Comparison of ENCODE assay signal across 8 cellular contexts in the genomic region with DNA sequence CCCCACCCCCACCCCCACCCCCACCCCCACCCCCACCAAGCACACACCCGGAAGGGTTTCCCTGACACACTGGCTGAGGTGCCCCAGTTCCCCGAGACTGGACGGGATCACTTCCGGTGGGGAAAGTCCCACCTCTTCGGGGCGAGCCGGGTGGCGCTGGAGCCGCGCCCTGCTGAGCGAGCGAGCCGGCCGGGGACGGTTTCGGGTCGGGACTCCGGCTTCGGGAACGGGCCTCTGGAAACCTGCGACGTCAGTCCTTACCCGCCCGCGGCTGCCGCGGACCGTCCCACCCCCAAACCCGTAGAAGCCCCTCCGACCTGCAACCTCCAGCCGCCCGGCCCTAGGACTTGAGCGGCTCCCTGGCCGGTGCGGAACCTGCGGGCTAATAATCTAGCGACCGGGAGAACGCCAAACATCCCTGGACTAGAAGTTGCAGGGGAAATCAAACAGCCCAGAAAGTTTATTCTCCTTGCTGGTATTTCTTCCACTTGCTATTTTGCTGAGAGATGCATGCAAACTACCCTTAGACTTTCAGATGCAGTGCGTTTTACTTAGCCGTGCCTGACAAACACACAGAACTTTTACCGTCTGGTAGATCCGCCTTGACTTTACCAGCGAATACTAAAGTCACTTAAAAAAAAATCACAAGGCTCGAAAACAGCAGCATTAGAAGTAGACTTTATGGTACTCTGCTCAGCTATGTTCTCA. TPM values are rescaled to one million over a fixed set of nuclear protein-coding genes. Genes with fewer than 3 reads are reported as not detected.
A peak's percentile ranks its signal among the peaks of the same experiment; 100 is the strongest.
DNase-seq lines count a peak whose midpoint lies in the region; ATAC-seq and TF ChIP-seq lines count a peak whose summit lies in the region.

No MANE protein-coding gene starts in this region.

- H3K4me2 ChIP-seq in H9 (ENCODE audit: insufficient read depth, insufficient read length, low read length): peak overlapping the region; percentile 90

- ATAC-seq in gastroesophageal sphincter: peak; percentile 89

- no peak overlapping the region for H3K4ac ChIP-seq in H9 (ENCODE audit: low read depth, low read length)

- peak overlapping the region; percentile 83; the same call in 1 of the 2 replicates for H3K14ac ChIP-seq in H9 (ENCODE audit: insufficient read depth, low read length)

- peaks cover 2% of the 10 kb centered on the region; the same call in 1 of the 2 replicates for H3K36me3 ChIP-seq in ES-I3 (ENCODE audit: insufficient read depth, low read length)
- peaks cover 0 to 8% of the 10 kb centered on the region in 2 donors for H3K36me3 ChIP-seq in gastroesophageal sphincter

- no peaks in the 10 kb centered on the region for H3K27me3 Mint-ChIP-seq in H9 (ENCODE audit: low read depth)

- H2BK12ac ChIP-seq in H9 (ENCODE audit: insufficient read length, low read depth, low read length): no peak overlapping the region

- no CpG with 5 or more reads among the region's 45 CpGs for WGBS in H9 (ENCODE audit: extremely low coverage, insufficient read length, low lambda C conversion rate)
- WGBS in gastroesophageal sphincter (ENCODE audit: low coverage in 1 of 2), 2 donors: 4 to 30% methylated on average over 2 to 5 of the region's 45 CpGs

- peak overlapping the region; percentile 90 to 93 (median 92); a peak in 6 of 7 replicates for H3K27ac Mint-ChIP-seq in H9

- peak; percentile 48 to 56 for TF ChIP-seq POLR2A in gastroesophageal sphincter (IDR thresholded peaks at IDR 0.05)

- H3K27me3 ChIP-seq in H9 (ENCODE audit: insufficient read depth, low read length) (no peaks in the 10 kb centered on the region), gastroesophageal sphincter (no peaks in the 10 kb centered on the region)

- H3K56ac ChIP-seq in H9 (ENCODE audit: insufficient read length, low read depth, low read length): no peak overlapping the region

- 0 out of 2 replicates have a peak, but pooled peaks cover 7% of the 10 kb centered on the region for H3K4me1 ChIP-seq in ES-I3 (ENCODE audit: insufficient read depth, low read length)
- no peaks in the 10 kb centered on the region for H3K4me1 ChIP-seq in H9 (ENCODE audit: insufficient read depth, low read length)
- H3K4me1 ChIP-seq in gastroesophageal sphincter: peaks cover 0 to 41% (median 0%) of the 10 kb centered on the region in 3 donors

- H2BK5ac ChIP-seq in H9 (ENCODE audit: insufficient read length, low read length): no peak overlapping the region

- H3K79me2 ChIP-seq in H9 (ENCODE audit: insufficient read depth, low read length): peaks cover 4% of the 10 kb centered on the region; the same call in 1 of the 2 replicates

- no peaks in the 10 kb centered on the region for H3K9me3 ChIP-seq in ES-I3 (ENCODE audit: control insufficient read depth, insufficient read depth, low read length)
- H3K9me3 ChIP-seq in H9 (ENCODE audit: control insufficient read depth, low read depth, low read length): no peaks in the 10 kb centered on the region
- no peaks in the 10 kb centered on the region for H3K9me3 ChIP-seq in gastroesophageal sphincter

- no peak overlapping the region for H3K23ac ChIP-seq in H9 (ENCODE audit: insufficient read length, low read depth, low read length)

- no peak overlapping the region for H2AK5ac ChIP-seq in H9 (ENCODE audit: insufficient read length, low read length)

- peaks cover 7% of the 10 kb centered on the region for H3K23me2 ChIP-seq in H9 (ENCODE audit: insufficient read length, low read depth, low read length, poor library complexity, severe bottlenecking)

- H2BK15ac ChIP-seq in H9 (ENCODE audit: low read depth, low read length): no peak overlapping the region

- peaks cover 24 to 33% of the 10 kb centered on the region in 2 experiments for H3K4me1 Mint-ChIP-seq in H9

- H3K27ac ChIP-seq in H9 (ENCODE audit: insufficient read length, low read depth, low read length) (no peak overlapping the region), gastroesophageal sphincter (peak overlapping the region; percentile 95 to 98 (median 96))

- H2BK20ac ChIP-seq in H9 (ENCODE audit: low read depth, low read length, poor library complexity, severe bottlenecking): no peak overlapping the region

- no peaks in the 10 kb centered on the region for H4K20me1 ChIP-seq in H9 (ENCODE audit: control insufficient read depth, insufficient read depth, insufficient read length)

- H4K8ac ChIP-seq in H9 (replicated peaks; ENCODE audit: insufficient read length, low read depth, low read length): no peak overlapping the region

- H2AFZ ChIP-seq in H9 (ENCODE audit: low read length): no peak overlapping the region

- no peak overlapping the region for H4K91ac ChIP-seq in H9 (ENCODE audit: insufficient read length, low read depth, low read length)

- H4K5ac ChIP-seq in H9 (ENCODE audit: insufficient read length, low read depth, low read length): no peak overlapping the region

- peaks cover 7 to 16% (median 16%) of the 10 kb centered on the region in 3 experiments; a peak in 6 of 7 replicates for H3K36me3 Mint-ChIP-seq in H9 (ENCODE audit: insufficient read depth in 1 of 3, low read depth in 3 of 3)

- peak overlapping the region; percentile 88 for H3K18ac ChIP-seq in H9 (ENCODE audit: insufficient read length, low read depth, low read length)

- H3K4me3 ChIP-seq in gastroesophageal sphincter: peak overlapping the region; percentile 77 to 81

- H3K9me3 Mint-ChIP-seq in H9: no peaks in the 10 kb centered on the region

- H3K9ac ChIP-seq in ES-I3 (ENCODE audit: low read depth, low read length): peak overlapping the region; percentile 84
- H3K9ac ChIP-seq in H9 (ENCODE audit: extremely low read depth, insufficient read length, low read length): peak overlapping the region; percentile 91

- H3K79me1 ChIP-seq in H9 (ENCODE audit: insufficient read depth, low read depth, low read length, poor library complexity, severe bottlenecking): no peaks in the 10 kb centered on the region

- TF ChIP-seq EP300 in gastroesophageal sphincter (IDR thresholded peaks at IDR 0.05): no peak

- peak overlapping the region; percentile 93 to 95 for H3K4me3 Mint-ChIP-seq in H9

- H3T11ph ChIP-seq in H9 (ENCODE audit: low read length): no peak overlapping the region

- DNase-seq in H9 (peak; percentile 81), M059J (ENCODE audit: low read depth) (peak; percentile 91), SIG-M5 (lab: John Stamatoyannopoulos, UW) (peak; percentile 5), activated gamma-delta T cell treated with Interleukin-2 at 50 U/mL for 16 hours (peak; percentile 73), non-pigmented ciliary epithelial cell (ENCODE audit: low read depth) (peak; percentile 35), superior temporal gyrus (ENCODE audit: extremely low spot score) (peak; percentile 78)

- H2BK120ac ChIP-seq in H9 (ENCODE audit: low read depth, low read length, poor library complexity, severe bottlenecking): no peak overlapping the region

- no peak for TF ChIP-seq CTCF in H9 (conservative IDR thresholded peaks at IDR 0.05)
- no peak for TF ChIP-seq CTCF in gastroesophageal sphincter (IDR thresholded peaks at IDR 0.05)

RNA-seq across cellular contexts. Expression of a gene that starts 1.0 kb away (rescaled TPM):
- total RNA-seq in H9 (2021) (52.7 and 59.0 TPM in 2 replicates), gastroesophageal sphincter (10 to 100 TPM; 14.5 to 19.9 (median 15.5) TPM)
- 51.3 and 64.9 TPM in 2 replicates for total RNA-seq in M059J (2014; rRNA removed; shearing (Covaris generic))

Comparison
In these comparisons a context has a peak if more than half of its experiments do, and no peak if none do; other contexts are left out.
1. DNase-seq: peak in every context shown above with its lines; median percentile 91 in M059J; 81 in H9; 78 in superior temporal gyrus; 73 in activated gamma-delta T cell treated with Interleukin-2 at 50 U/mL for 16 hours; 35 in non-pigmented ciliary epithelial cell; 5 in SIG-M5.